Comparison of ENCODE assay signal across 9 cellular contexts in genomic region chr19:42316223-42317211, GRCh38. TPM values are rescaled to one million over a fixed set of nuclear protein-coding genes. Genes with fewer than 3 reads are reported as not detected.
DNase-seq lines count a peak whose midpoint lies in the region; ATAC-seq and TF ChIP-seq lines count a peak whose summit lies in the region.
"Had no signal": no experiment of that assay in that cellular context is flagged by ENCODE, and none has a peak within 500 bp of the region (broad histone marks: within the 10 kb centered on the region; RNA-seq: fewer than 3 reads in every experiment).

No MANE protein-coding gene starts in this region.

- peak overlapping the region; percentile 6; the same call in 1 of the 2 replicates for H3K27ac ChIP-seq in SU-DHL-6 (ENCODE audit: low read depth, low read length)

- ATAC-seq in HG02678 (IDR thresholded peaks at IDR 0.05; ENCODE audit: unreplicated experiment), result peak; percentile 49
- no peak for ATAC-seq in GM18909 (IDR thresholded peaks at IDR 0.05; ENCODE audit: poor library complexity, unreplicated experiment)

- no peaks in the 10 kb centered on the region for H3K27me3 ChIP-seq in SU-DHL-6 (ENCODE audit: low read length)

- H3K9me3 ChIP-seq in SU-DHL-6 (ENCODE audit: insufficient read depth, low read length), result no peaks in the 10 kb centered on the region

- H3K4me2 ChIP-seq in SU-DHL-6 (ENCODE audit: low read depth, low read length, poor library complexity, severe bottlenecking), result peak overlapping the region; percentile 45

- no peaks in the 10 kb centered on the region for H3K9me2 ChIP-seq in SU-DHL-6 (replicated peaks; ENCODE audit: insufficient read depth, low read length)

- H2AFZ ChIP-seq in SU-DHL-6 (ENCODE audit: low read depth, low read length, severe bottlenecking), result peak overlapping the region; percentile 27

- H3K4me3 ChIP-seq in SU-DHL-6 (ENCODE audit: insufficient read depth, low read length, poor library complexity, severe bottlenecking), result no peak overlapping the region

- no peaks in the 10 kb centered on the region for H3K36me3 ChIP-seq in SU-DHL-6 (ENCODE audit: low read length)

- peak; percentile 82 for DNase-seq in DMS53 treated with DMSO at 0.1 percent for 48 hours (lab: John Stamatoyannopoulos, UW; ENCODE audit: unreplicated experiment)
- DNase-seq in medulla oblongata (ENCODE audit: extremely low spot score), result peak; percentile 19
- no peak for DNase-seq in inferior parietal cortex (ENCODE audit: extremely low spot score)
- DNase-seq in mesenteric fat pad (ENCODE audit: low spot score), result no peak
- DNase-seq in stimulated activated naive CD4-positive, alpha-beta T cell (lab: John Stamatoyannopoulos, UW), result no peak
- DNase-seq: hippocampal formation had no signal

- H4K20me1 ChIP-seq in SU-DHL-6 (ENCODE audit: low read depth, low read length), result no peaks in the 10 kb centered on the region

- no peak for TF ChIP-seq CTCF in SU-DHL-6 (IDR thresholded peaks at IDR 0.05; ENCODE audit: insufficient read depth, low read length, poor library complexity, severe bottlenecking)

- peak overlapping the region; percentile 36 for H3K9ac ChIP-seq in SU-DHL-6 (ENCODE audit: low read length)

- H3K79me2 ChIP-seq in SU-DHL-6 (ENCODE audit: insufficient read depth, low read length), result no peaks in the 10 kb centered on the region

- H3F3A ChIP-seq in SU-DHL-6 (ENCODE audit: insufficient read depth), result no peaks in the 10 kb centered on the region

RNA-seq across cellular contexts. Expression of gene TMEM145, which starts 3.4 kb away (rescaled TPM):
- not detected for total RNA-seq in mesenteric fat pad

RNA-seq across cellular contexts. Expression of gene MEGF8, which starts 8.9 kb away (rescaled TPM):
- total RNA-seq in mesenteric fat pad, result 25.8 TPM

RNA-seq across cellular contexts. Expression of gene PAFAH1B3, which starts 14.1 kb away (rescaled TPM):
- total RNA-seq in mesenteric fat pad, result 5.2 TPM

RNA-seq across cellular contexts. Expression of gene PRR19, which starts 14.6 kb away (rescaled TPM):
- total RNA-seq in mesenteric fat pad, result not detected

RNA-seq across cellular contexts. Expression of gene CIC, which starts 47.5 kb away (rescaled TPM):
- 57.9 TPM for total RNA-seq in mesenteric fat pad

Comparison
In these comparisons a context has a peak if more than half of its experiments do, and no peak if none do; other contexts are left out.
1. DNase-seq: peak in DMS53 treated with DMSO at 0.1 percent for 48 hours (single experiment) and medulla oblongata (single experiment); none in inferior parietal cortex (single experiment), mesenteric fat pad (single experiment) and stimulated activated naive CD4-positive, alpha-beta T cell (0 of 6).